In genomic region chr10:66999762-67000161, GRCh38 we compare ENCODE assay signal across 25 cellular contexts.
DNase-seq lines count a peak whose midpoint lies in the region; ATAC-seq, FAIRE-seq and TF ChIP-seq lines count a peak whose summit lies in the region.
"Had no signal": no experiment of that assay in that cellular context is flagged by ENCODE, and none has a peak within 500 bp of the region (broad histone marks: within the 10 kb centered on the region; RNA-seq: fewer than 3 reads in every experiment).

No MANE protein-coding gene starts in this region.

- no peak for ATAC-seq in GM21390 (IDR thresholded peaks at IDR 0.05; ENCODE audit: unreplicated experiment)

- DNase-seq in frontal cortex (ENCODE audit: low spot score in 2 of 2) (no peak), superior temporal gyrus (ENCODE audit: extremely low spot score) (peak; percentile 51), esophagus muscularis mucosa (ENCODE audit: extremely low spot score) (no peak), islet precursor cell (no peak)
- DNase-seq in activated CD8-positive, alpha-beta memory T cell treated with anti-CD3 and anti-CD28 coated beads, Interleukin-2, amount 50 U/mL, for 48 hours = no peak
- DNase-seq: 8988T; ACHN; BE2C; C1 segment of cervical spinal cord; Caco-2; Calu3; CD4-positive, alpha-beta memory T cell; CD4-positive, CD25-positive, alpha-beta regulatory T cell; CD8-positive, alpha-beta memory T cell; DMS79 treated with DMSO at 0.1 percent for 48 hours; GF-D8 had no signal

- no peaks in the 10 kb centered on the region for H3K36me3 Mint-ChIP-seq in nephron (ENCODE audit: low read depth)
- H3K36me3 Mint-ChIP-seq: CD14-positive monocyte; CD4-positive, alpha-beta memory T cell; CD4-positive, CD25-positive, alpha-beta regulatory T cell; CD8-positive, alpha-beta memory T cell had no signal

- no peaks in the 10 kb centered on the region for H3K36me3 ChIP-seq in esophagus muscularis mucosa
- H3K36me3 ChIP-seq: BE2C, BLaER1 had no signal

- H3K4me1 ChIP-seq in esophagus muscularis mucosa = peaks cover 0 to 20% (median 16%) of the 10 kb centered on the region in 4 donors
- H3K4me1 ChIP-seq: BE2C, Caco-2 had no signal

- FAIRE-seq in frontal cortex (lab: Jason Lieb, UNC) = peak; percentile 50
- peak; percentile 30 for FAIRE-seq in islet of Langerhans (lab: Jason Lieb, UNC)
- FAIRE-seq: D721Med, G401.6, GM12891, GM19239 had no signal

- TF ChIP-seq CTCF in nephron (IDR thresholded peaks at IDR 0.05; ENCODE audit: unreplicated experiment in 3 of 3) (no peak), esophagus muscularis mucosa (IDR thresholded peaks at IDR 0.05) (no peak)

- TF ChIP-seq POLR2A in esophagus muscularis mucosa (IDR thresholded peaks at IDR 0.05; ENCODE audit: low read depth) = no peak

- no peak overlapping the region for H3K4me3 Mint-ChIP-seq in nephron
- H3K4me3 Mint-ChIP-seq: CD14-positive monocyte; CD4-positive, alpha-beta memory T cell; CD4-positive, CD25-positive, alpha-beta regulatory T cell; CD8-positive, alpha-beta memory T cell had no signal

- TF ChIP-seq EP300 in esophagus muscularis mucosa (IDR thresholded peaks at IDR 0.05) = no peak

- no peaks in the 10 kb centered on the region for H3K9me3 ChIP-seq in esophagus muscularis mucosa
- H3K9me3 ChIP-seq: BE2C, BLaER1, Caco-2 had no signal

- H3K4me1 Mint-ChIP-seq in nephron = peaks cover 9% of the 10 kb centered on the region
- H3K4me1 Mint-ChIP-seq: CD14-positive monocyte; CD4-positive, alpha-beta memory T cell; CD4-positive, CD25-positive, alpha-beta regulatory T cell; CD8-positive, alpha-beta memory T cell had no signal

- H3K27ac Mint-ChIP-seq in nephron = peak overlapping the region in 2 of 3 experiments; percentile 82 to 95
- H3K27ac Mint-ChIP-seq: CD14-positive monocyte; CD4-positive, alpha-beta memory T cell; CD4-positive, CD25-positive, alpha-beta regulatory T cell; CD8-positive, alpha-beta memory T cell had no signal

- H3K4me3 ChIP-seq in esophagus muscularis mucosa = no peak overlapping the region
- H3K4me3 ChIP-seq: BLaER1 had no signal

- intact Hi-C loops in esophagus muscularis mucosa (cut with DNase I) = no loop called here

- no peaks in the 10 kb centered on the region for H3K9me3 Mint-ChIP-seq in nephron

- no peaks in the 10 kb centered on the region for H3K27me3 ChIP-seq in esophagus muscularis mucosa
- H3K27me3 ChIP-seq: BE2C, BLaER1 had no signal

- peaks cover 5% of the 10 kb centered on the region for H3K27me3 Mint-ChIP-seq in nephron (ENCODE audit: low read depth)
- H3K27me3 Mint-ChIP-seq: CD4-positive, alpha-beta memory T cell; CD4-positive, CD25-positive, alpha-beta regulatory T cell; CD8-positive, alpha-beta memory T cell had no signal

- H3K27ac ChIP-seq in esophagus muscularis mucosa (replicated peaks in 1 of 4) = no peak overlapping the region
- H3K27ac ChIP-seq: BLaER1 had no signal
